ENCODE assay signal across 13 cellular contexts in the genomic region with DNA sequence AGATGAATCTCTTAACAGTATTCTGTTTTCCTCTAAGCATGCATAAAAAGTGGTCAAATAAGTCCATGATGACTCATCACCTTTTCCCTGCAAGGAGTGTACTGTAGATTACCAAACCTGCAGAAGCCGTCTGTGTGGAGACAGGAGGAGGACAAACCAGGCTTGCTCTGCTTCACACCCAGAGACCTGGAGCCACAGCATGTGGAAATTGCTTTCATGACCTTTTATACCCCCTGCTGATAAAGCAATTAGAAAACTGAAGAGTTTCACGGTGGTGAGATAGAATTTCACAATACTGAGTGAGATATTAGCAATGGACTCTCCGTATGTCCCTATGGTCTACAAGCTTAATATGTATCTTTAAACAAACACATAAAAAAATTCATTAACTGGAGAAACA. TPM values are rescaled to one million over a fixed set of nuclear protein-coding genes. Genes with fewer than 3 reads are reported as not detected.
DNase-seq lines count a peak whose midpoint lies in the region; ATAC-seq and TF ChIP-seq lines count a peak whose summit lies in the region.
"Had no signal": no experiment of that assay in that cellular context is flagged by ENCODE, and none has a peak within 500 bp of the region (broad histone marks: within the 10 kb centered on the region; RNA-seq: fewer than 3 reads in every experiment).

No MANE protein-coding gene starts in this region.

- no peak overlapping the region for H3K4me3 ChIP-seq in CD8-positive, alpha-beta memory T cell (ENCODE audit: low read length)
- H3K4me3 ChIP-seq in adipocyte (ENCODE audit: low read length) (no peak overlapping the region), transverse colon (no peak overlapping the region)
- H3K4me3 ChIP-seq: adrenal gland, uterus had no signal

- no peak overlapping the region for H3K9ac ChIP-seq in adipocyte (ENCODE audit: low read length)

- H3K27me3 Mint-ChIP-seq in CD8-positive, alpha-beta memory T cell, result peaks cover 0 to 3% of the 10 kb centered on the region in 2 donors
- no peaks in the 10 kb centered on the region for H3K27me3 Mint-ChIP-seq in activated CD4-positive, alpha-beta memory T cell treated with anti-CD3 and anti-CD28 coated beads, Interleukin-2, amount 10 ng/mL, durations not matched to agents 7 days and 5 days

- peaks cover 0 to 9% (median 0%) of the 10 kb centered on the region in 3 donors for H3K4me1 Mint-ChIP-seq in CD8-positive, alpha-beta memory T cell
- H3K4me1 Mint-ChIP-seq in activated CD4-positive, alpha-beta memory T cell treated with anti-CD3 and anti-CD28 coated beads, Interleukin-2, amount 10 ng/mL, durations not matched to agents 7 days and 5 days, result peaks cover 12% of the 10 kb centered on the region
- H3K4me1 Mint-ChIP-seq: immature natural killer cell had no signal

- H3K27ac Mint-ChIP-seq in CD8-positive, alpha-beta memory T cell, result peak overlapping the region in 2 of 8 donors; percentile 12 to 38
- H3K27ac Mint-ChIP-seq in activated CD4-positive, alpha-beta memory T cell treated with anti-CD3 and anti-CD28 coated beads, Interleukin-2, amount 10 ng/mL, durations not matched to agents 7 days and 5 days, result no peak overlapping the region

- in situ Hi-C loops in transverse colon (cut with MboI; ENCODE audit: low pct_ligation_motif_present in 1 of 4, low pct_unique_long_range_greater_than_20kb in 1 of 4, low sequenced_read_pairs in 3 of 4), result no loop called here

- CTCF ChIA-PET in CD8-positive, alpha-beta memory T cell (lab: Charles Lee), result interaction anchor here (1.0 to 2.1 kb wide), 2 partner anchors 29 to 35 kb away, joined by 3 to 4 read pairs; partner anchors contain the start of gene CENPS
- CTCF ChIA-PET in activated CD4-positive, alpha-beta memory T cell treated with anti-CD3 and anti-CD28 coated beads, Interleukin-2, amount 10 ng/mL, durations not matched to agents 7 days and 5 days (lab: Charles Lee), result interaction anchor here (0.7 kb wide), 1 partner anchor 14 kb away, joined by 4 read pairs; no protein-coding TSS in a partner anchor

- H3K36me3 ChIP-seq in CD8-positive, alpha-beta memory T cell (ENCODE audit: insufficient read depth, low read length), result peaks cover 17% of the 10 kb centered on the region
- peaks cover 21% of the 10 kb centered on the region for H3K36me3 ChIP-seq in adipocyte (ENCODE audit: control insufficient read depth, insufficient read depth, low read length, severe bottlenecking)
- H3K36me3 ChIP-seq in transverse colon, result peaks cover 0 to 20% (median 10%) of the 10 kb centered on the region in 4 donors
- H3K36me3 ChIP-seq: uterus had no signal

- H3K27me3 ChIP-seq in CD8-positive, alpha-beta memory T cell (ENCODE audit: insufficient read depth, low read length, poor library complexity, severe bottlenecking), result no peaks in the 10 kb centered on the region
- no peaks in the 10 kb centered on the region for H3K27me3 ChIP-seq in adipocyte (replicated peaks; ENCODE audit: control insufficient read depth, insufficient read depth, low read length)
- no peaks in the 10 kb centered on the region for H3K27me3 ChIP-seq in transverse colon
- H3K27me3 ChIP-seq: adrenal gland, uterus had no signal

- peak overlapping the region; percentile 47 for H3K27ac ChIP-seq in CD8-positive, alpha-beta memory T cell (ENCODE audit: low read depth, low read length)
- H3K27ac ChIP-seq in transverse colon, result no peak overlapping the region
- H3K27ac ChIP-seq: adrenal gland, uterus had no signal

- H3K9me3 ChIP-seq in CD8-positive, alpha-beta memory T cell (ENCODE audit: low read length), result no peaks in the 10 kb centered on the region
- H3K9me3 ChIP-seq in adipocyte (ENCODE audit: control insufficient read depth, low read length) (no peaks in the 10 kb centered on the region), transverse colon (no peaks in the 10 kb centered on the region)
- H3K9me3 ChIP-seq: adrenal gland, uterus had no signal

- no peak for TF ChIP-seq CTCF in transverse colon (IDR thresholded peaks at IDR 0.05)

- POLR2A ChIA-PET in CD8-positive, alpha-beta memory T cell (lab: Charles Lee), result no interaction called here
- POLR2A ChIA-PET in activated CD4-positive, alpha-beta memory T cell treated with anti-CD3 and anti-CD28 coated beads, Interleukin-2, amount 10 ng/mL, durations not matched to agents 7 days and 5 days (lab: Charles Lee), result no interaction called here

- no peak overlapping the region for H3K4me3 Mint-ChIP-seq in CD8-positive, alpha-beta memory T cell
- no peak overlapping the region for H3K4me3 Mint-ChIP-seq in activated CD4-positive, alpha-beta memory T cell treated with anti-CD3 and anti-CD28 coated beads, Interleukin-2, amount 10 ng/mL, durations not matched to agents 7 days and 5 days
- H3K4me3 Mint-ChIP-seq: immature natural killer cell had no signal

- H3K4me1 ChIP-seq in CD8-positive, alpha-beta memory T cell (ENCODE audit: insufficient read depth, low read length), result no peaks in the 10 kb centered on the region
- H3K4me1 ChIP-seq in adipocyte (ENCODE audit: control insufficient read depth, insufficient read depth, low read length) (peaks cover 11% of the 10 kb centered on the region), transverse colon (no peaks in the 10 kb centered on the region)
- H3K4me1 ChIP-seq: adrenal gland, uterus had no signal

- no peak for TF ChIP-seq EP300 in transverse colon (IDR thresholded peaks at IDR 0.05; ENCODE audit: low read depth)

- ATAC-seq in left colon (peak; percentile 24), HG02763 (IDR thresholded peaks at IDR 0.05; ENCODE audit: unreplicated experiment) (no peak)

- H3K9me3 Mint-ChIP-seq in CD8-positive, alpha-beta memory T cell, result no peaks in the 10 kb centered on the region
- no peaks in the 10 kb centered on the region for H3K9me3 Mint-ChIP-seq in activated CD4-positive, alpha-beta memory T cell treated with anti-CD3 and anti-CD28 coated beads, Interleukin-2, amount 10 ng/mL, durations not matched to agents 7 days and 5 days
- H3K9me3 Mint-ChIP-seq: immature natural killer cell had no signal

- DNase-seq in CD8-positive, alpha-beta memory T cell, result no peak
- DNase-seq in HS-5 (ENCODE audit: low read depth) (peak; percentile 48), adipocyte (ENCODE audit: low read depth) (peak; percentile 72), left colon (no peak), T-helper 9 cell (no peak), transverse colon (no peak)
- no peak for DNase-seq in activated CD4-positive, alpha-beta memory T cell treated with anti-CD3 and anti-CD28 coated beads, Interleukin-2, amount 10 ng/mL, durations not matched to agents 7 days and 5 days
- DNase-seq: immature natural killer cell, NCI-H1105 treated with DMSO at 0.1 percent for 48 hours, T-helper 2 cell, uterus had no signal

- intact Hi-C loops in left colon (cut with DNase I, micrococcal nuclease) (no loop called here), transverse colon (cut with DNase I; ENCODE audit: low total_unique reads) (no loop called here)

- 61% methylated on average over 2 to 3 of the region's 3 CpGs for WGBS in transverse colon (ENCODE audit: low coverage in 1 of 2), 2 donors

- H3K36me3 Mint-ChIP-seq in CD8-positive, alpha-beta memory T cell, result peaks cover 7 to 46% (median 13%) of the 10 kb centered on the region in 3 donors
- H3K36me3 Mint-ChIP-seq in activated CD4-positive, alpha-beta memory T cell treated with anti-CD3 and anti-CD28 coated beads, Interleukin-2, amount 10 ng/mL, durations not matched to agents 7 days and 5 days (ENCODE audit: low read depth), result peaks cover 39% of the 10 kb centered on the region

- TF ChIP-seq POLR2A in transverse colon (IDR thresholded peaks at IDR 0.05), result no peak

RNA-seq across cellular contexts. Expression of gene CORT, which starts 9.4 kb away (rescaled TPM):
- total RNA-seq in CD8-positive, alpha-beta memory T cell, result under 1 TPM in 1 of 2 experiments, not detected in 1; 0.71 TPM
- not detected for polyA plus RNA-seq in CD8-positive, alpha-beta memory T cell
- total RNA-seq in left colon (under 1 TPM; 0.34 to 0.52 TPM), transverse colon (1 to 10 TPM in 3 of 4 donors, not detected in 1; 1.1 to 6.4 (median 2.6) TPM)
- under 1 TPM in 1 of 2 experiments, not detected in 1; 0.50 TPM for total RNA-seq in activated CD4-positive, alpha-beta memory T cell treated with anti-CD3 and anti-CD28 coated beads, Interleukin-2, amount 10 ng/mL, durations not matched to agents 7 days and 5 days
- polyA plus RNA-seq: immature natural killer cell had no signal

RNA-seq across cellular contexts. Expression of gene DFFA, which starts 13.1 kb away (rescaled TPM):
- total RNA-seq in CD8-positive, alpha-beta memory T cell, result 10 to 100 TPM; 67.7 to 69.1 TPM
- polyA plus RNA-seq in CD8-positive, alpha-beta memory T cell, result 40.4 TPM
- total RNA-seq in left colon, result 10 to 100 TPM; 22.6 to 26.8 TPM
- total RNA-seq in activated CD4-positive, alpha-beta memory T cell treated with anti-CD3 and anti-CD28 coated beads, Interleukin-2, amount 10 ng/mL, durations not matched to agents 7 days and 5 days, result 10 to 100 TPM; 23.5 to 24.2 TPM
- 10 to 100 TPM in 3 of 4 donors, 1 to 10 TPM in 1; 7.5 to 31.6 (median 17.1) TPM for total RNA-seq in transverse colon

RNA-seq across cellular contexts. Expression of gene PEX14, which starts 15.6 kb away (rescaled TPM):
- total RNA-seq in CD8-positive, alpha-beta memory T cell, result 10 to 100 TPM; 18.2 to 22.2 TPM
- 5.1 TPM for polyA plus RNA-seq in CD8-positive, alpha-beta memory T cell
- 10 to 100 TPM; 19.7 to 21.5 TPM for total RNA-seq in left colon
- 10 to 100 TPM; 18.9 to 20.1 TPM for total RNA-seq in activated CD4-positive, alpha-beta memory T cell treated with anti-CD3 and anti-CD28 coated beads, Interleukin-2, amount 10 ng/mL, durations not matched to agents 7 days and 5 days
- total RNA-seq in transverse colon, result 10 to 100 TPM in 3 of 4 donors, 1 to 10 TPM in 1; 2.4 to 16.5 (median 12.6) TPM

RNA-seq across cellular contexts. Expression of gene CENPS, which starts 29.0 kb away (rescaled TPM):
- total RNA-seq in CD8-positive, alpha-beta memory T cell, result 10 to 100 TPM; 32.2 TPM
- 9.7 TPM for polyA plus RNA-seq in CD8-positive, alpha-beta memory T cell
- total RNA-seq in left colon (10 to 100 TPM; 11.8 to 11.9 TPM), transverse colon (1 to 10 TPM in 2 of 4 donors, not detected in 2; 6.8 to 8.2 TPM)
- 10 to 100 TPM; 13.5 to 15.2 TPM for total RNA-seq in activated CD4-positive, alpha-beta memory T cell treated with anti-CD3 and anti-CD28 coated beads, Interleukin-2, amount 10 ng/mL, durations not matched to agents 7 days and 5 days

Comparison
In these comparisons a context has a peak if more than half of its experiments do, and no peak if none do; other contexts are left out.
1. DNase-seq: peak in HS-5 (single experiment) and adipocyte (single experiment); none in CD8-positive, alpha-beta memory T cell (0 of 5), left colon (0 of 2), activated CD4-positive, alpha-beta memory T cell treated with anti-CD3 and anti-CD28 coated beads, Interleukin-2, amount 10 ng/mL, durations not matched to agents 7 days and 5 days (single experiment), T-helper 9 cell (single experiment) and transverse colon (single experiment).